ENCODE assay signal across 8 cellular contexts in genomic region chrX:152926279-152926678, GRCh38.
DNase-seq lines count a peak whose midpoint lies in the region; ATAC-seq and TF ChIP-seq lines count a peak whose summit lies in the region.

No MANE protein-coding gene starts in this region.

- no peaks in the 10 kb centered on the region for H3K79me2 ChIP-seq in DND-41 (ENCODE audit: insufficient read depth, low read length)

- H3K27ac Mint-ChIP-seq in activated naive CD4-positive, alpha-beta T cell treated with anti-CD3 and anti-CD28 coated beads, Interleukin-2, amount 50 U/mL, for 24 hours, result peak overlapping the region; percentile 46

- H2AFZ ChIP-seq in DND-41 (ENCODE audit: low read depth, low read length), result peak overlapping the region; percentile 2; the same call in 1 of the 2 replicates

- H3K9me3 ChIP-seq in DND-41 (ENCODE audit: insufficient read depth, low read length, severe bottlenecking), result no peaks in the 10 kb centered on the region
- no peaks in the 10 kb centered on the region for H3K9me3 ChIP-seq in RWPE2 (ENCODE audit: severe bottlenecking)

- no peaks in the 10 kb centered on the region for H3K27me3 Mint-ChIP-seq in activated naive CD4-positive, alpha-beta T cell treated with anti-CD3 and anti-CD28 coated beads, Interleukin-2, amount 50 U/mL, for 24 hours

- peaks cover 3% of the 10 kb centered on the region for H3K4me1 Mint-ChIP-seq in activated naive CD4-positive, alpha-beta T cell treated with anti-CD3 and anti-CD28 coated beads, Interleukin-2, amount 50 U/mL, for 24 hours

- H3K36me3 Mint-ChIP-seq in activated naive CD4-positive, alpha-beta T cell treated with anti-CD3 and anti-CD28 coated beads, Interleukin-2, amount 50 U/mL, for 24 hours, result no peaks in the 10 kb centered on the region

- H3K27me3 ChIP-seq in DND-41 (ENCODE audit: insufficient read depth, low read length, poor library complexity), result no peaks in the 10 kb centered on the region
- H3K27me3 ChIP-seq in RWPE2 (ENCODE audit: insufficient read depth, poor library complexity, severe bottlenecking), result no peaks in the 10 kb centered on the region

- no peaks in the 10 kb centered on the region for H3K9me3 Mint-ChIP-seq in activated naive CD4-positive, alpha-beta T cell treated with anti-CD3 and anti-CD28 coated beads, Interleukin-2, amount 50 U/mL, for 24 hours

- H3K36me3 ChIP-seq in DND-41 (ENCODE audit: insufficient read depth, low read length), result no peaks in the 10 kb centered on the region
- H3K36me3 ChIP-seq in RWPE2 (ENCODE audit: low read depth), result peaks cover under 1% of the 10 kb centered on the region; the same call in 1 of the 2 replicates

- DNase-seq in DND-41 (peak; percentile 70), Kasumi-1 (lab: John Stamatoyannopoulos, UW) (peak; percentile 53 to 57), RWPE2 (ENCODE audit: low spot score) (no peak), hippocampal formation (lab: John Stamatoyannopoulos, UW) (peak; percentile 7 to 23)
- DNase-seq in stimulated activated CD4-positive, alpha-beta T cell treated with anti-CD3 and anti-CD28 coated beads, Interleukin-1b, Interleukin-23, amount 100 ng/mL, for 24 hours (ENCODE audit: low read depth in 4 of 4, low spot score in 1 of 4), result peak; percentile 15 to 26 (median 18)

- no peak overlapping the region for H3K9ac ChIP-seq in DND-41 (ENCODE audit: low read depth, low read length)

- H3K27ac ChIP-seq in DND-41 (ENCODE audit: low read length) (no peak overlapping the region), RWPE2 (ENCODE audit: poor library complexity, severe bottlenecking) (no peak overlapping the region)

- H4K20me1 ChIP-seq in DND-41 (ENCODE audit: insufficient read depth, low read length), result no peaks in the 10 kb centered on the region

- ATAC-seq in DND-41 (ENCODE audit: insufficient read depth, low read depth), result peak; percentile 90
- ATAC-seq in GM21526 (IDR thresholded peaks at IDR 0.05; ENCODE audit: low FRiP score, unreplicated experiment), result peak; percentile 66
- peak; percentile 85 for ATAC-seq in RWPE2 (ENCODE audit: low read depth)
- no peak for ATAC-seq in GM18520 (IDR thresholded peaks at IDR 0.05; ENCODE audit: unreplicated experiment)

- no peak overlapping the region for H3K4me3 ChIP-seq in DND-41 (ENCODE audit: low read depth in 1 of 2, low read length in 2 of 2)
- no peak overlapping the region for H3K4me3 ChIP-seq in RWPE2 (ENCODE audit: severe bottlenecking)

- H3K4me3 Mint-ChIP-seq in activated naive CD4-positive, alpha-beta T cell treated with anti-CD3 and anti-CD28 coated beads, Interleukin-2, amount 50 U/mL, for 24 hours, result no peak overlapping the region

- H3K4me2 ChIP-seq in DND-41 (ENCODE audit: insufficient read depth, low read length), result no peak overlapping the region

- peak; percentile 67 for TF ChIP-seq CTCF in DND-41 (IDR thresholded peaks at IDR 0.05; ENCODE audit: borderline replicate concordance, extremely low read depth, low read length, poor library complexity, severe bottlenecking)
- TF ChIP-seq CTCF in RWPE2 (IDR thresholded peaks at IDR 0.05; ENCODE audit: poor library complexity, severe bottlenecking), result peak; percentile 59

- H3K4me1 ChIP-seq in DND-41 (ENCODE audit: insufficient read depth, low read length), result peaks cover 13% of the 10 kb centered on the region
- no peaks in the 10 kb centered on the region for H3K4me1 ChIP-seq in RWPE2 (ENCODE audit: insufficient read depth, poor library complexity, severe bottlenecking)
